In the genomic region with DNA sequence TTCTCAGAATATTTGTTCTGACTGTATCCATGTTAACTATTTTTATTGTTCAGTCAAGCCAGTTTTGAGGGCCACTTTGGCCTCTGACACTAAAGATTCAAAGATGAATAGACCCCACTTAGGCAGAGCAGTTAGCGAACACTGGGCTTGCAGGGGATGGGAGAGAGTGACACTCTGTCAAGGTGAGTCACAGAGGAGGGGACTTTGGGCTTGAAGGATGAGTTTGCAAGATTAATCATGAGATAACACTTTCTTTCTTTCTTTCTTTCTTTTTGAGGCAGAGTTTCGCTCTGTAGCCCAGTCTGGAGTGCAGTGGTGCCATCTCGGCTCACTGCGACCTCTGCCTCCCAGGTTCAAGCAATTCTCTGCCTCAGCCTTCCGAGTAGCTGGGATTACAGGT, we compare ENCODE assay signal across 1 cellular context.
TF ChIP-seq lines count a peak whose summit lies in the region.

No MANE protein-coding gene starts in this region.

TF ChIP-seq in K562, 482 proteins besides CTCF, POLR2A, EP300 and RAD21 (continued from another document):
- TF ChIP-seq, protein P1, sequence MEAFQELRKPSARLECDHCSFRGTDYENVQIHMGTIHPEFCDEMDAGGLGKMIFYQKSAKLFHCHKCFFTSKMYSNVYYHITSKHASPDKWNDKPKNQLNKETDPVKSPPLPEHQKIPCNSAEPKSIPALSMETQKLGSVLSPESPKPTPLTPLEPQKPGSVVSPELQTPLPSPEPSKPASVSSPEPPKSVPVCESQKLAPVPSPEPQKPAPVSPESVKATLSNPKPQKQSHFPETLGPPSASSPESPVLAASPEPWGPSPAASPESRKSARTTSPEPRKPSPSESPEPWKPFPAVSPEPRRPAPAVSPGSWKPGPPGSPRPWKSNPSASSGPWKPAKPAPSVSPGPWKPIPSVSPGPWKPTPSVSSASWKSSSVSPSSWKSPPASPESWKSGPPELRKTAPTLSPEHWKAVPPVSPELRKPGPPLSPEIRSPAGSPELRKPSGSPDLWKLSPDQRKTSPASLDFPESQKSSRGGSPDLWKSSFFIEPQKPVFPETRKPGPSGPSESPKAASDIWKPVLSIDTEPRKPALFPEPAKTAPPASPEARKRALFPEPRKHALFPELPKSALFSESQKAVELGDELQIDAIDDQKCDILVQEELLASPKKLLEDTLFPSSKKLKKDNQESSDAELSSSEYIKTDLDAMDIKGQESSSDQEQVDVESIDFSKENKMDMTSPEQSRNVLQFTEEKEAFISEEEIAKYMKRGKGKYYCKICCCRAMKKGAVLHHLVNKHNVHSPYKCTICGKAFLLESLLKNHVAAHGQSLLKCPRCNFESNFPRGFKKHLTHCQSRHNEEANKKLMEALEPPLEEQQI (IDR thresholded peaks at IDR 0.05), result no peak
- TF ChIP-seq RBM39 (optimal IDR thresholded peaks at IDR 0.05; ENCODE audit: low read depth, low read length), result no peak
- peak; percentile 66; the same call in 1 of the 2 replicates for TF ChIP-seq ZEB2 (IDR thresholded peaks at IDR 0.05)
- TF ChIP-seq PREB (CRISPR knock-in tag; IDR thresholded peaks at IDR 0.05), result no peak
- TF ChIP-seq, protein P2, sequence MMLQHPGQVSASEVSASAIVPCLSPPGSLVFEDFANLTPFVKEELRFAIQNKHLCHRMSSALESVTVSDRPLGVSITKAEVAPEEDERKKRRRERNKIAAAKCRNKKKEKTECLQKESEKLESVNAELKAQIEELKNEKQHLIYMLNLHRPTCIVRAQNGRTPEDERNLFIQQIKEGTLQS (IDR thresholded peaks at IDR 0.05), result peak; percentile 52
- TF ChIP-seq, protein P2 (CRISPR knock-in tag; conservative IDR thresholded peaks at IDR 0.05), result no peak
- no peak for TF ChIP-seq NFIX (CRISPR knock-in tag; IDR thresholded peaks at IDR 0.05; ENCODE audit: low read depth)
- TF ChIP-seq ZNF830 (CRISPR knock-in tag; IDR thresholded peaks at IDR 0.05), result no peak
- no peak for TF ChIP-seq ZNF589 (CRISPR knock-in tag; IDR thresholded peaks at IDR 0.05; ENCODE audit: low read depth)
- peak; percentile 82 for TF ChIP-seq DPF2 (IDR thresholded peaks at IDR 0.05)
- TF ChIP-seq MAFF (IDR thresholded peaks at IDR 0.05; ENCODE audit: low read length), result peak; percentile 15; the same call in 1 of the 2 replicates
- TF ChIP-seq RUNX1 (IDR thresholded peaks at IDR 0.05; ENCODE audit: low read depth), result no peak
- no peak for TF ChIP-seq ZNF133 (CRISPR knock-in tag; IDR thresholded peaks at IDR 0.05)
- no peak for TF ChIP-seq ZNF551 (CRISPR knock-in tag; IDR thresholded peaks at IDR 0.05)
- TF ChIP-seq TRIM28 (IDR thresholded peaks at IDR 0.05), result no peak
- no peak for TF ChIP-seq SNIP1 (IDR thresholded peaks at IDR 0.05; ENCODE audit: low read depth)
- no peak for TF ChIP-seq BRD4 (IDR thresholded peaks at IDR 0.05)
- no peak for TF ChIP-seq ZBTB43 (CRISPR knock-in tag; IDR thresholded peaks at IDR 0.05)
- TF ChIP-seq FOXJ2 (tag; IDR thresholded peaks at IDR 0.05), result no peak
- no peak for TF ChIP-seq JUNB (CRISPR knock-in tag; conservative IDR thresholded peaks at IDR 0.05)
- no peak for TF ChIP-seq ZNF512 (tag; IDR thresholded peaks at IDR 0.05)
- peak; percentile 56 for TF ChIP-seq ARID1B (IDR thresholded peaks at IDR 0.05)
- TF ChIP-seq ZBTB17 (CRISPR knock-in tag; IDR thresholded peaks at IDR 0.05), result no peak
- TF ChIP-seq RB1 (IDR thresholded peaks at IDR 0.05; ENCODE audit: low read depth), result no peak
- TF ChIP-seq NFE2 (IDR thresholded peaks at IDR 0.05; ENCODE audit: low read depth), result peak; percentile 90
- no peak for TF ChIP-seq STAT5B (CRISPR knock-in tag; IDR thresholded peaks at IDR 0.05)
- no peak for TF ChIP-seq NR2F6 (CRISPR knock-in tag; IDR thresholded peaks at IDR 0.05)
- no peak for TF ChIP-seq SRSF3 (IDR thresholded peaks at IDR 0.05; ENCODE audit: insufficient read depth, low read length)
- TF ChIP-seq MCM5 (IDR thresholded peaks at IDR 0.05; ENCODE audit: low read depth), result no peak
- TF ChIP-seq JUND (IDR thresholded peaks at IDR 0.05; ENCODE audit: borderline replicate concordance, low read depth, low read length), result peak; percentile 55; the same call in 1 of the 2 replicates
- peak; percentile 42; the same call in 1 of the 3 replicates for TF ChIP-seq JUND (tag; IDR thresholded peaks at IDR 0.05; ENCODE audit: borderline replicate concordance, low read depth, low read length)
- TF ChIP-seq, protein P3, sequence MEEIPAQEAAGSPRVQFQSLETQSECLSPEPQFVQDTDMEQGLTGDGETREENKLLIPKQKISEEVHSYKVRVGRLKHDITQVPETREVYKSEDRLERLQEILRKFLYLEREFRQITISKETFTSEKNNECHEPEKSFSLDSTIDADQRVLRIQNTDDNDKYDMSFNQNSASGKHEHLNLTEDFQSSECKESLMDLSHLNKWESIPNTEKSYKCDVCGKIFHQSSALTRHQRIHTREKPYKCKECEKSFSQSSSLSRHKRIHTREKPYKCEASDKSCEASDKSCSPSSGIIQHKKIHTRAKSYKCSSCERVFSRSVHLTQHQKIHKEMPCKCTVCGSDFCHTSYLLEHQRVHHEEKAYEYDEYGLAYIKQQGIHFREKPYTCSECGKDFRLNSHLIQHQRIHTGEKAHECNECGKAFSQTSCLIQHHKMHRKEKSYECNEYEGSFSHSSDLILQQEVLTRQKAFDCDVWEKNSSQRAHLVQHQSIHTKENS (CRISPR knock-in tag; IDR thresholded peaks at IDR 0.05), result no peak
- TF ChIP-seq, protein P4, sequence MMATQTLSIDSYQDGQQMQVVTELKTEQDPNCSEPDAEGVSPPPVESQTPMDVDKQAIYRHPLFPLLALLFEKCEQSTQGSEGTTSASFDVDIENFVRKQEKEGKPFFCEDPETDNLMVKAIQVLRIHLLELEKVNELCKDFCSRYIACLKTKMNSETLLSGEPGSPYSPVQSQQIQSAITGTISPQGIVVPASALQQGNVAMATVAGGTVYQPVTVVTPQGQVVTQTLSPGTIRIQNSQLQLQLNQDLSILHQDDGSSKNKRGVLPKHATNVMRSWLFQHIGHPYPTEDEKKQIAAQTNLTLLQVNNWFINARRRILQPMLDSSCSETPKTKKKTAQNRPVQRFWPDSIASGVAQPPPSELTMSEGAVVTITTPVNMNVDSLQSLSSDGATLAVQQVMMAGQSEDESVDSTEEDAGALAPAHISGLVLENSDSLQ (IDR thresholded peaks at IDR 0.05), result peak; percentile 82
- TF ChIP-seq MBD2 (IDR thresholded peaks at IDR 0.05; ENCODE audit: borderline replicate concordance, low read depth), result no peak
- TF ChIP-seq ZNF174 (CRISPR knock-in tag; IDR thresholded peaks at IDR 0.05), result no peak
- TF ChIP-seq, protein P5, sequence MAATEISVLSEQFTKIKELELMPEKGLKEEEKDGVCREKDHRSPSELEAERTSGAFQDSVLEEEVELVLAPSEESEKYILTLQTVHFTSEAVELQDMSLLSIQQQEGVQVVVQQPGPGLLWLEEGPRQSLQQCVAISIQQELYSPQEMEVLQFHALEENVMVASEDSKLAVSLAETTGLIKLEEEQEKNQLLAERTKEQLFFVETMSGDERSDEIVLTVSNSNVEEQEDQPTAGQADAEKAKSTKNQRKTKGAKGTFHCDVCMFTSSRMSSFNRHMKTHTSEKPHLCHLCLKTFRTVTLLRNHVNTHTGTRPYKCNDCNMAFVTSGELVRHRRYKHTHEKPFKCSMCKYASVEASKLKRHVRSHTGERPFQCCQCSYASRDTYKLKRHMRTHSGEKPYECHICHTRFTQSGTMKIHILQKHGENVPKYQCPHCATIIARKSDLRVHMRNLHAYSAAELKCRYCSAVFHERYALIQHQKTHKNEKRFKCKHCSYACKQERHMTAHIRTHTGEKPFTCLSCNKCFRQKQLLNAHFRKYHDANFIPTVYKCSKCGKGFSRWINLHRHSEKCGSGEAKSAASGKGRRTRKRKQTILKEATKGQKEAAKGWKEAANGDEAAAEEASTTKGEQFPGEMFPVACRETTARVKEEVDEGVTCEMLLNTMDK (IDR thresholded peaks at IDR 0.05; ENCODE audit: borderline replicate concordance, insufficient read depth, low read depth, low read length, poor library complexity, severe bottlenecking), result no peak
- TF ChIP-seq FOXJ3 (CRISPR knock-in tag; IDR thresholded peaks at IDR 0.05), result no peak
- TF ChIP-seq ZKSCAN8 (CRISPR knock-in tag; IDR thresholded peaks at IDR 0.05), result no peak
- no peak for TF ChIP-seq KAT2B (IDR thresholded peaks at IDR 0.05; ENCODE audit: low read depth, low read length)
- TF ChIP-seq SPI1 (IDR thresholded peaks at IDR 0.05; ENCODE audit: borderline replicate concordance, low read depth, low read length), result no peak
- no peak for TF ChIP-seq U2AF2 (optimal IDR thresholded peaks at IDR 0.05; ENCODE audit: low read depth, low read length)
- no peak for TF ChIP-seq ZNF239 (CRISPR knock-in tag; IDR thresholded peaks at IDR 0.05)
- TF ChIP-seq NEUROD1 (IDR thresholded peaks at IDR 0.05; ENCODE audit: borderline replicate concordance, low read depth, low read length, partially characterized antibody), result no peak
- TF ChIP-seq ZNF3 (CRISPR knock-in tag; IDR thresholded peaks at IDR 0.05), result no peak
- TF ChIP-seq PRDM10 (IDR thresholded peaks at IDR 0.05; ENCODE audit: partially characterized antibody), result no peak
- TF ChIP-seq RFX7 (CRISPR knock-in tag; IDR thresholded peaks at IDR 0.05), result no peak
